ENCODE assay signal across 1 cellular context in the genomic region with DNA sequence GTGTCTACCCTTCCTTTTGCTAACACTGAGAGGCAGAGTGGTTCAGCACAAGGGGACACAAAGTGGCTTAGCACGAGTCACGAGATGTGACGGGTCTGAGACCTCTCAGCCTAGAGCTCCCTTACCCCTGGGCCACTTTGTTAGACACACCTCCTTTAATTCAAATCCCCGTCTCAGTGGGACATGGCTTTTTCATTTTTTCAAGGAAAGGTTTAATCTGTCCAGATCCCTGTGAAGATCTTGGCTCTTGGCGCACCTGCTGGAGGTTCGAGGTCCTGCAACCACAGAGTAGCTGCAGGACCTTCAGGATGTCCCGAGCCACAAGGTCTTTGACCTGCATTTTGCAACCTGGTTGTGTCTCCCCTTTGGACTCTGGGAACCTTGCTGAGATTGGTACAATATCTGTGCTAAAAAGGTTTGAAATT.
TF ChIP-seq lines count a peak whose summit lies in the region.

No MANE protein-coding gene starts in this region.

TF ChIP-seq in GM23338, 12 proteins besides CTCF, POLR2A, EP300 and RAD21 (continued from another document):
- TF ChIP-seq, protein P1, sequence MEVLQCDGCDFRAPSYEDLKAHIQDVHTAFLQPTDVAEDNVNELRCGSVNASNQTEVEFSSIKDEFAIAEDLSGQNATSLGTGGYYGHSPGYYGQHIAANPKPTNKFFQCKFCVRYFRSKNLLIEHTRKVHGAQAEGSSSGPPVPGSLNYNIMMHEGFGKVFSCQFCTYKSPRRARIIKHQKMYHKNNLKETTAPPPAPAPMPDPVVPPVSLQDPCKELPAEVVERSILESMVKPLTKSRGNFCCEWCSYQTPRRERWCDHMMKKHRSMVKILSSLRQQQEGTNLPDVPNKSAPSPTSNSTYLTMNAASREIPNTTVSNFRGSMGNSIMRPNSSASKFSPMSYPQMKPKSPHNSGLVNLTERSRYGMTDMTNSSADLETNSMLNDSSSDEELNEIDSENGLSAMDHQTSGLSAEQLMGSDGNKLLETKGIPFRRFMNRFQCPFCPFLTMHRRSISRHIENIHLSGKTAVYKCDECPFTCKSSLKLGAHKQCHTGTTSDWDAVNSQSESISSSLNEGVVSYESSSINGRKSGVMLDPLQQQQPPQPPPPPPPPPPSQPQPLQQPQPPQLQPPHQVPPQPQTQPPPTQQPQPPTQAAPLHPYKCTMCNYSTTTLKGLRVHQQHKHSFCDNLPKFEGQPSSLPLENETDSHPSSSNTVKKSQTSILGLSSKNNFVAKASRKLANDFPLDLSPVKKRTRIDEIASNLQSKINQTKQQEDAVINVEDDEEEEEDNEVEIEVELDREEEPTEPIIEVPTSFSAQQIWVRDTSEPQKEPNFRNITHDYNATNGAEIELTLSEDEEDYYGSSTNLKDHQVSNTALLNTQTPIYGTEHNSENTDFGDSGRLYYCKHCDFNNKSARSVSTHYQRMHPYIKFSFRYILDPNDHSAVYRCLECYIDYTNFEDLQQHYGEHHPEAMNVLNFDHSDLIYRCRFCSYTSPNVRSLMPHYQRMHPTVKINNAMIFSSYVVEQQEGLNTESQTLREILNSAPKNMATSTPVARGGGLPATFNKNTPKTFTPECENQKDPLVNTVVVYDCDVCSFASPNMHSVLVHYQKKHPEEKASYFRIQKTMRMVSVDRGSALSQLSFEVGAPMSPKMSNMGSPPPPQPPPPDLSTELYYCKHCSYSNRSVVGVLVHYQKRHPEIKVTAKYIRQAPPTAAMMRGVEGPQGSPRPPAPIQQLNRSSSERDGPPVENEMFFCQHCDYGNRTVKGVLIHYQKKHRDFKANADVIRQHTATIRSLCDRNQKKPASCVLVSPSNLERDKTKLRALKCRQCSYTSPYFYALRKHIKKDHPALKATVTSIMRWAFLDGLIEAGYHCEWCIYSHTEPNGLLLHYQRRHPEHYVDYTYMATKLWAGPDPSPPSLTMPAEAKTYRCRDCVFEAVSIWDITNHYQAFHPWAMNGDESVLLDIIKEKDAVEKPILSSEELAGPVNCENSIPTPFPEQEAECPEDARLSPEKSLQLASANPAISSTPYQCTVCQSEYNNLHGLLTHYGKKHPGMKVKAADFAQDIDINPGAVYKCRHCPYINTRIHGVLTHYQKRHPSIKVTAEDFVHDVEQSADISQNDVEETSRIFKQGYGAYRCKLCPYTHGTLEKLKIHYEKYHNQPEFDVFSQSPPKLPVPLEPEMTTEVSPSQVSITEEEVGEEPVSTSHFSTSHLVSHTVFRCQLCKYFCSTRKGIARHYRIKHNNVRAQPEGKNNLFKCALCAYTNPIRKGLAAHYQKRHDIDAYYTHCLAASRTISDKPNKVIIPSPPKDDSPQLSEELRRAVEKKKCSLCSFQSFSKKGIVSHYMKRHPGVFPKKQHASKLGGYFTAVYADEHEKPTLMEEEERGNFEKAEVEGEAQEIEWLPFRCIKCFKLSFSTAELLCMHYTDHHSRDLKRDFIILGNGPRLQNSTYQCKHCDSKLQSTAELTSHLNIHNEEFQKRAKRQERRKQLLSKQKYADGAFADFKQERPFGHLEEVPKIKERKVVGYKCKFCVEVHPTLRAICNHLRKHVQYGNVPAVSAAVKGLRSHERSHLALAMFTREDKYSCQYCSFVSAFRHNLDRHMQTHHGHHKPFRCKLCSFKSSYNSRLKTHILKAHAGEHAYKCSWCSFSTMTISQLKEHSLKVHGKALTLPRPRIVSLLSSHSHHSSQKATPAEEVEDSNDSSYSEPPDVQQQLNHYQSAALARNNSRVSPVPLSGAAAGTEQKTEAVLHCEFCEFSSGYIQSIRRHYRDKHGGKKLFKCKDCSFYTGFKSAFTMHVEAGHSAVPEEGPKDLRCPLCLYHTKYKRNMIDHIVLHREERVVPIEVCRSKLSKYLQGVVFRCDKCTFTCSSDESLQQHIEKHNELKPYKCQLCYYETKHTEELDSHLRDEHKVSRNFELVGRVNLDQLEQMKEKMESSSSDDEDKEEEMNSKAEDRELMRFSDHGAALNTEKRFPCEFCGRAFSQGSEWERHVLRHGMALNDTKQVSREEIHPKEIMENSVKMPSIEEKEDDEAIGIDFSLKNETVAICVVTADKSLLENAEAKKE (CRISPR knock-in tag; IDR thresholded peaks at IDR 0.05): no peak
- TF ChIP-seq CREB1 (CRISPR knock-in tag; IDR thresholded peaks at IDR 0.05; ENCODE audit: low read depth): no peak
- no peak for TF ChIP-seq STAT1 (IDR thresholded peaks at IDR 0.05; ENCODE audit: unreplicated experiment)
- no peak for TF ChIP-seq NANOG (IDR thresholded peaks at IDR 0.05; ENCODE audit: borderline replicate concordance)
- no peak for TF ChIP-seq POLR2AphosphoS5 (IDR thresholded peaks at IDR 0.05; ENCODE audit: low read depth)
